Comparison of ENCODE assay signal across 18 cellular contexts in genomic region chr18:53771664-53772063, GRCh38.
"Had no signal": no experiment of that assay in that cellular context is flagged by ENCODE, and none has a peak within 500 bp of the region (broad histone marks: within the 10 kb centered on the region; RNA-seq: fewer than 3 reads in every experiment).

No MANE protein-coding gene starts in this region.

- H3K4me1 ChIP-seq: ascending aorta, neural progenitor cell, right lobe of liver had no signal

- H3K9me3 ChIP-seq: ascending aorta, gastrocnemius medialis, ovary, right lobe of liver had no signal

- H3K27ac ChIP-seq: ascending aorta, gastrocnemius medialis, neural progenitor cell, ovary, right lobe of liver had no signal

- H3K4me3 ChIP-seq: ascending aorta, gastrocnemius medialis, neural progenitor cell, ovary, right lobe of liver, smooth muscle cell had no signal

- FAIRE-seq: bronchial epithelial cell, islet of Langerhans had no signal

- DNase-seq: activated CD4-positive, alpha-beta memory T cell treated with anti-CD3 and anti-CD28 coated beads for 36 hours; activated CD4-positive, CD25-positive, alpha-beta regulatory T cell treated with anti-CD3 and anti-CD28 coated beads, Interleukin-2, amount 50 U/mL, for 72 hours; activated CD8-positive, alpha-beta memory T cell treated with anti-CD3 and anti-CD28 coated beads, Interleukin-2, amount 10 ng/mL, durations not matched to agents 7 days and 5 days; activated naive CD4-positive, alpha-beta T cell treated with anti-CD3 and anti-CD28 coated beads, Interleukin-2, amount 10 ng/mL, durations not matched to agents 7 days and 5 days; activated T-cell treated with anti-CD3 and anti-CD28 coated beads, Interleukin-2, amount 50 U/mL, for 1 hour; dermis blood vessel endothelial cell; endodermal cell; erythroblast; gastrocnemius medialis; naive B cell; ovary; right lobe of liver had no signal

- ATAC-seq: activated CD8-positive, alpha-beta memory T cell treated with anti-CD3 and anti-CD28 coated beads, Interleukin-2, amount 10 ng/mL, durations not matched to agents 7 days and 5 days; gastrocnemius medialis; left lobe of liver; right lobe of liver had no signal

- H3K36me3 ChIP-seq: ascending aorta, gastrocnemius medialis, neural progenitor cell, ovary, right lobe of liver had no signal

- H3K27me3 ChIP-seq: ascending aorta, gastrocnemius medialis, neural progenitor cell, ovary, right lobe of liver had no signal
